Comparison of ENCODE assay signal across 8 cellular contexts in genomic region chr6:26223677-26224546, GRCh38.
A peak's percentile ranks its signal among the peaks of the same experiment; 100 is the strongest.
DNase-seq lines count a peak whose midpoint lies in the region; ATAC-seq and TF ChIP-seq lines count a peak whose summit lies in the region.

No MANE protein-coding gene starts in this region.

- no peak overlapping the region for H3K4me3 Mint-ChIP-seq in activated CD8-positive, alpha-beta T cell treated with anti-CD3 and anti-CD28 coated beads, Interleukin-2, amount 10 ng/mL, durations not matched to agents 7 days and 5 days

- ATAC-seq in GM18858 (IDR thresholded peaks at IDR 0.05; ENCODE audit: unreplicated experiment) (peak; percentile 58), HG03103 (IDR thresholded peaks at IDR 0.05; ENCODE audit: low read depth, unreplicated experiment) (peak; percentile 47)
- ATAC-seq in activated CD8-positive, alpha-beta T cell treated with anti-CD3 and anti-CD28 coated beads, Interleukin-2, amount 10 ng/mL, durations not matched to agents 7 days and 5 days, result peak; percentile 83

- POLR2A ChIA-PET in AG04449 (lab: Yijun Ruan, JAX), result interaction anchor here (0.9 to 3.7 kb wide), 9 partner anchors 8 to 923 kb away, joined by 3 to 44 read pairs (median 6); a partner anchor contains a TSS
- POLR2A ChIA-PET in activated CD8-positive, alpha-beta T cell treated with anti-CD3 and anti-CD28 coated beads, Interleukin-2, amount 10 ng/mL, durations not matched to agents 7 days and 5 days (lab: Charles Lee), result interaction anchor here (0.8 to 27.2 kb wide), 20 partner anchors 8 to 1669 kb away, joined by 3 to 2224 read pairs (median 7); a partner anchor contains a TSS

- H3K36me3 Mint-ChIP-seq in activated CD8-positive, alpha-beta T cell treated with anti-CD3 and anti-CD28 coated beads, Interleukin-2, amount 10 ng/mL, durations not matched to agents 7 days and 5 days (ENCODE audit: low read depth), result peaks cover 7% of the 10 kb centered on the region

- H3K4me3 ChIP-seq in AG04449 (ENCODE audit: low read depth, low read length), result peak overlapping the region; percentile 69
- H3K4me3 ChIP-seq in epithelial cell of proximal tubule (ENCODE audit: low read depth, low read length), result peak overlapping the region; percentile 69
- H3K4me3 ChIP-seq in thyroid gland (replicated peaks in 1 of 3), result peak overlapping the region in 2 of 3 donors; percentile 18 to 46

- CTCF ChIA-PET in AG04449 (lab: Yijun Ruan, JAX), result interaction anchor here (2.0 kb wide), 1 partner anchor 61 kb away, joined by 6 read pairs; a partner anchor contains a TSS
- CTCF ChIA-PET in activated CD8-positive, alpha-beta T cell treated with anti-CD3 and anti-CD28 coated beads, Interleukin-2, amount 10 ng/mL, durations not matched to agents 7 days and 5 days (lab: Charles Lee), result interaction anchor here (1.2 to 1.9 kb wide), 2 partner anchors 10 to 50 kb away, joined by 6 read pairs; no protein-coding TSS in a partner anchor

- peaks cover 37% of the 10 kb centered on the region for H3K4me1 Mint-ChIP-seq in activated CD8-positive, alpha-beta T cell treated with anti-CD3 and anti-CD28 coated beads, Interleukin-2, amount 10 ng/mL, durations not matched to agents 7 days and 5 days (ENCODE audit: low read depth)

- WGBS in thyroid gland, 2 donors, result 1 to 2% methylated on average over 26 of the region's 26 CpGs

- peaks cover 3 to 8% of the 10 kb centered on the region in 2 donors for H3K4me1 ChIP-seq in thyroid gland

- no peaks in the 10 kb centered on the region for H3K36me3 ChIP-seq in thyroid gland

- no peak for DNase-seq in AG04449 (ENCODE audit: low read depth, low spot score)
- DNase-seq in NCI-H446 treated with DMSO at 0.1 percent for 48 hours (lab: John Stamatoyannopoulos, UW), result peak; percentile 66
- peak; percentile 83 for DNase-seq in activated CD8-positive, alpha-beta T cell treated with anti-CD3 and anti-CD28 coated beads, Interleukin-2, amount 10 ng/mL, durations not matched to agents 7 days and 5 days
- peak; percentile 97 for DNase-seq in epithelial cell of proximal tubule (ENCODE audit: low read depth)
- DNase-seq in mucosa of gallbladder (ENCODE audit: low spot score), result peak; percentile 76
- peak; percentile 78 to 80 for DNase-seq in thyroid gland

- H3K27ac Mint-ChIP-seq in activated CD8-positive, alpha-beta T cell treated with anti-CD3 and anti-CD28 coated beads, Interleukin-2, amount 10 ng/mL, durations not matched to agents 7 days and 5 days, result no peak overlapping the region

- H3K27me3 Mint-ChIP-seq in activated CD8-positive, alpha-beta T cell treated with anti-CD3 and anti-CD28 coated beads, Interleukin-2, amount 10 ng/mL, durations not matched to agents 7 days and 5 days (ENCODE audit: low read depth), result no peaks in the 10 kb centered on the region

- no peaks in the 10 kb centered on the region for H3K9me3 Mint-ChIP-seq in activated CD8-positive, alpha-beta T cell treated with anti-CD3 and anti-CD28 coated beads, Interleukin-2, amount 10 ng/mL, durations not matched to agents 7 days and 5 days (ENCODE audit: insufficient read depth)

- H3K9me3 ChIP-seq in thyroid gland, result no peaks in the 10 kb centered on the region

- peak in 1 of 2 donors; percentile 74 for TF ChIP-seq POLR2A in thyroid gland (IDR thresholded peaks at IDR 0.05)

- H3K27ac ChIP-seq in thyroid gland, result peak overlapping the region; percentile 75 to 86 (median 79)

- TF ChIP-seq CTCF in AG04449 (IDR thresholded peaks at IDR 0.05; ENCODE audit: insufficient read depth, low read length, missing control alignments) (no peak), epithelial cell of proximal tubule (conservative IDR thresholded peaks at IDR 0.05; ENCODE audit: low read depth, low read length) (no peak), thyroid gland (IDR thresholded peaks at IDR 0.05) (no peak)

- H3K27me3 ChIP-seq in thyroid gland, result no peaks in the 10 kb centered on the region

- intact Hi-C loops in thyroid gland (cut with DNase I), result no loop called here
